1 cellular context compared by ENCODE assay signal in the genomic region with DNA sequence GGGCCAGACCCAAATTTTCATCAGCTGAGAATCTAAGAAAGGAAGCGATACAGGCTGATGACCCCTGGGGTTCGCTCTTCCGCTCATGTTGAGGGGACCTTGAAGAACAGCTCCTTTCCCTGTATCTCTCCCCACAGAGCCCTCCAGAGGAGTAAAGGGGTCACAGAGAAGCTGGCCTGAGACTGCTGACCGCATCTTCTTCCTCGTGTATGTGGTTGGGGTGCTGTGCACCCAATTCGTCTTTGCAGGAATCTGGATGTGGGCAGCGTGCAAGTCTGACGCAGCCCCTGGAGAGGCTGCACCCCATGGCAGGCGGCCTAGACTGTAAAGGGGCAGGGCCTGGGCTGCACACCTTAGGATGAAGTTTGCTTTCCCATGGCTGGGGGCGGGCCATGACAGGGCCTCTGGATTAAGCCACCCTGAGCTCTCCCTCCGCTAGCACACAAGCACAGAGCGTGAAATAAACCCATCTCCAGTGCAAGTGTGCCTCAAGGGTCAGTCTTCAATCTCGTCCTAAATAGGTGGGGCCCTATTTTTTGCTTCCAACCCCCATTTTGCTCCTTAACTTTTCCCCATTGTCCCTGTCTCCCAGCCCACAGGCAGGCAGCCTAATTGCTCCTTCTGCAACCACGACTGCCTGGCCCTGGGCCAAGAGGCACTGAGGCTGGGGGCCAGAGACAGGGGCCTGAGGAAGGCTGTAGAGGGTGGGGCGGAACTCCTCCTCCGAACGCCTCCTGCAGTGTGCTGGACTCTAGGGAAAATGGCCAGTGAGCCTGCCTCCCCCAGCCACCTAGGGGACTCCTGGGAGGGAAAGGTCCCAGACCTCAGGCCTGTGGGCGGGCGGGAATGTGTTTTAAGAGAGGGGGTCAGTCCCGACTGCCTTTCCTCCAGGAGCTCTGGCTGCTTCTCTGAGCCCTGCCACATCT.
TF ChIP-seq lines count a peak whose summit lies in the region.

No MANE protein-coding gene starts in this region.

TF ChIP-seq in endothelial cell of umbilical vein, 7 proteins besides CTCF, POLR2A, EP300 and RAD21:
- TF ChIP-seq, protein P1, sequence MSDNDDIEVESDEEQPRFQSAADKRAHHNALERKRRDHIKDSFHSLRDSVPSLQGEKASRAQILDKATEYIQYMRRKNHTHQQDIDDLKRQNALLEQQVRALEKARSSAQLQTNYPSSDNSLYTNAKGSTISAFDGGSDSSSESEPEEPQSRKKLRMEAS (IDR thresholded peaks at IDR 0.05; ENCODE audit: insufficient read depth, insufficient read length): no peak
- TF ChIP-seq EZH2 (IDR thresholded peaks at IDR 0.05; ENCODE audit: borderline replicate concordance, low read depth, low read length, severe bottlenecking): no peak
- no peak for TF ChIP-seq POLR2AphosphoS5 (IDR thresholded peaks at IDR 0.05; ENCODE audit: insufficient read depth, low read depth, low read length)
- no peak for TF ChIP-seq MYC (IDR thresholded peaks at IDR 0.05; ENCODE audit: low read depth, low read length)
- no peak for TF ChIP-seq FOS (IDR thresholded peaks at IDR 0.05; ENCODE audit: borderline replicate concordance, insufficient read depth, low read length)
- TF ChIP-seq JUN (IDR thresholded peaks at IDR 0.05; ENCODE audit: borderline replicate concordance, insufficient read depth, insufficient read length, low read depth): no peak
- no peak for TF ChIP-seq GATA2 (IDR thresholded peaks at IDR 0.05; ENCODE audit: insufficient read depth, insufficient read length, low read depth, low read length)
